13 cellular contexts compared by ENCODE assay signal in genomic region chr20:45341579-45341938, GRCh38. TPM values are rescaled to one million over a fixed set of nuclear protein-coding genes. Genes with fewer than 3 reads are reported as not detected.
DNase-seq lines count a peak whose midpoint lies in the region; ATAC-seq, FAIRE-seq and TF ChIP-seq lines count a peak whose summit lies in the region.
"Had no signal": no experiment of that assay in that cellular context is flagged by ENCODE, and none has a peak within 500 bp of the region (broad histone marks: within the 10 kb centered on the region; RNA-seq: fewer than 3 reads in every experiment).

No MANE protein-coding gene starts in this region.

- no TSS peak for BruUV-seq in MCF 10A (replicated peaks; lab: Mats Ljungman, UMichigan)

- FAIRE-seq in small intestine (lab: Jason Lieb, UNC) (no peak), GM12891 (lab: Jason Lieb, UNC) (no peak)
- FAIRE-seq: endothelial cell of umbilical vein, G401.6 had no signal

- H3K36me3 Mint-ChIP-seq in HFFc6 (ENCODE audit: low read depth): peaks cover 38% of the 10 kb centered on the region
- peaks cover 27% of the 10 kb centered on the region for H3K36me3 Mint-ChIP-seq in MCF 10A (ENCODE audit: insufficient read depth, unreplicated experiment)
- no peaks in the 10 kb centered on the region for H3K36me3 Mint-ChIP-seq in stimulated activated memory B cell treated with anti-CD40 and anti-IgM and Interleukin-4, amounts not matched to agents 10 μg/mL and 1 μg/mL and 100 μg/mL, for 72 hours
- H3K36me3 Mint-ChIP-seq in activated CD4-positive, alpha-beta memory T cell treated with anti-CD3 and anti-CD28 coated beads, Interleukin-2, amount 10 ng/mL, durations not matched to agents 7 days and 5 days (ENCODE audit: low read depth): peaks cover 13% of the 10 kb centered on the region
- H3K36me3 Mint-ChIP-seq: stimulated activated naive B cell treated with anti-CD40 and anti-IgM and Interleukin-4, amounts not matched to agents 10 μg/mL and 1 μg/mL and 100 μg/mL, for 72 hours had no signal

- peaks cover 14 to 19% of the 10 kb centered on the region in 2 donors for H3K4me1 ChIP-seq in small intestine (ENCODE audit: control insufficient read depth in 2 of 2, insufficient read depth in 1 of 2, low read depth in 1 of 2, low read length in 1 of 2)

- POLR2A ChIA-PET in MCF 10A (lab: Yijun Ruan, JAX): interaction anchor here (0.9 to 37.4 kb wide), 11 partner anchors 9 to 493 kb away, joined by 3 to 1328 read pairs (median 4); partner anchors contain the start of genes PIGT, SDC4, SNX21 and SYS1
- POLR2A ChIA-PET in activated CD4-positive, alpha-beta memory T cell treated with anti-CD3 and anti-CD28 coated beads, Interleukin-2, amount 10 ng/mL, durations not matched to agents 7 days and 5 days (lab: Charles Lee): no interaction called here

- peak overlapping the region; percentile 99 for H3K4me3 Mint-ChIP-seq in HFFc6
- H3K4me3 Mint-ChIP-seq in MCF 10A (ENCODE audit: unreplicated experiment): peak overlapping the region; percentile 89
- H3K4me3 Mint-ChIP-seq in stimulated activated memory B cell treated with anti-CD40 and anti-IgM and Interleukin-4, amounts not matched to agents 10 μg/mL and 1 μg/mL and 100 μg/mL, for 72 hours: no peak overlapping the region
- H3K4me3 Mint-ChIP-seq in activated CD4-positive, alpha-beta memory T cell treated with anti-CD3 and anti-CD28 coated beads, Interleukin-2, amount 10 ng/mL, durations not matched to agents 7 days and 5 days: no peak overlapping the region
- H3K4me3 Mint-ChIP-seq: stimulated activated naive B cell treated with anti-CD40 and anti-IgM and Interleukin-4, amounts not matched to agents 10 μg/mL and 1 μg/mL and 100 μg/mL, for 72 hours had no signal

- peak overlapping the region; percentile 94 to 96 for H3K27ac ChIP-seq in small intestine (ENCODE audit: low read depth in 1 of 2, low read length in 1 of 2)

- no peak for ATAC-seq in stimulated activated memory B cell treated with anti-CD40 and anti-IgM and Interleukin-4, amounts not matched to agents 10 μg/mL and 1 μg/mL and 100 μg/mL, for 72 hours
- ATAC-seq: stimulated activated naive B cell treated with anti-CD40 and anti-IgM and Interleukin-4, amounts not matched to agents 10 μg/mL and 1 μg/mL and 100 μg/mL, for 72 hours had no signal

- intact Hi-C loops in MCF 10A (cut with micrococcal nuclease): no loop called here

- H3K4me3 ChIP-seq in small intestine (ENCODE audit: low read depth in 1 of 2, low read length in 2 of 2): peak overlapping the region in 1 of 2 donors; percentile 17

- DNase-seq in HFFc6 (no peak), MCF 10A (ENCODE audit: unreplicated experiment) (peak; percentile 39), left kidney (ENCODE audit: low read depth, low spot score) (peak; percentile 66), small intestine (no peak), GM12891 (ENCODE audit: insufficient read length, low spot score) (no peak), NCI-H748 treated with DMSO at 0.1 percent for 48 hours (lab: John Stamatoyannopoulos, UW) (no peak)
- DNase-seq in activated CD4-positive, alpha-beta memory T cell treated with anti-CD3 and anti-CD28 coated beads, Interleukin-2, amount 10 ng/mL, durations not matched to agents 7 days and 5 days: no peak
- DNase-seq: NCI-H1694; stimulated activated naive B cell treated with anti-CD40 and anti-IgM and Interleukin-4, amounts not matched to agents 10 μg/mL and 1 μg/mL and 100 μg/mL, for 72 hours had no signal

- no peaks in the 10 kb centered on the region; the same call in none of the 2 replicates for H3K27me3 Mint-ChIP-seq in HFFc6 (ENCODE audit: insufficient read depth)
- no peaks in the 10 kb centered on the region for H3K27me3 Mint-ChIP-seq in MCF 10A (ENCODE audit: insufficient read depth, unreplicated experiment)
- H3K27me3 Mint-ChIP-seq in stimulated activated memory B cell treated with anti-CD40 and anti-IgM and Interleukin-4, amounts not matched to agents 10 μg/mL and 1 μg/mL and 100 μg/mL, for 72 hours: peaks cover 38% of the 10 kb centered on the region
- no peaks in the 10 kb centered on the region for H3K27me3 Mint-ChIP-seq in activated CD4-positive, alpha-beta memory T cell treated with anti-CD3 and anti-CD28 coated beads, Interleukin-2, amount 10 ng/mL, durations not matched to agents 7 days and 5 days

- TF ChIP-seq POLR2A in GM12891 (IDR thresholded peaks at IDR 0.05; ENCODE audit: low read depth, low read length): no peak

- no peaks in the 10 kb centered on the region for H3K36me3 ChIP-seq in small intestine (ENCODE audit: control insufficient read depth in 2 of 2, insufficient read depth in 2 of 2, low read length in 2 of 2)

- no peaks in the 10 kb centered on the region for H3K9me3 ChIP-seq in small intestine (ENCODE audit: control insufficient read depth, low read depth)

- H3K27ac Mint-ChIP-seq in HFFc6 (peak overlapping the region; percentile 94), MCF 10A (ENCODE audit: low read depth, unreplicated experiment) (peak overlapping the region; percentile 93)
- H3K27ac Mint-ChIP-seq in stimulated activated memory B cell treated with anti-CD40 and anti-IgM and Interleukin-4, amounts not matched to agents 10 μg/mL and 1 μg/mL and 100 μg/mL, for 72 hours: no peak overlapping the region
- no peak overlapping the region for H3K27ac Mint-ChIP-seq in activated CD4-positive, alpha-beta memory T cell treated with anti-CD3 and anti-CD28 coated beads, Interleukin-2, amount 10 ng/mL, durations not matched to agents 7 days and 5 days
- H3K27ac Mint-ChIP-seq: stimulated activated naive B cell treated with anti-CD40 and anti-IgM and Interleukin-4, amounts not matched to agents 10 μg/mL and 1 μg/mL and 100 μg/mL, for 72 hours had no signal

- 5 to 54% (median 23%) methylated on average over 3 of the region's 3 CpGs for WGBS in small intestine, 3 donors

- H3K4me1 Mint-ChIP-seq in HFFc6 (ENCODE audit: low read depth): peaks cover 100% of the 10 kb centered on the region
- H3K4me1 Mint-ChIP-seq in MCF 10A (ENCODE audit: insufficient read depth, unreplicated experiment): peaks cover 80% of the 10 kb centered on the region
- H3K4me1 Mint-ChIP-seq in stimulated activated memory B cell treated with anti-CD40 and anti-IgM and Interleukin-4, amounts not matched to agents 10 μg/mL and 1 μg/mL and 100 μg/mL, for 72 hours: peaks cover 12% of the 10 kb centered on the region
- peaks cover 48% of the 10 kb centered on the region for H3K4me1 Mint-ChIP-seq in activated CD4-positive, alpha-beta memory T cell treated with anti-CD3 and anti-CD28 coated beads, Interleukin-2, amount 10 ng/mL, durations not matched to agents 7 days and 5 days

- CTCF ChIA-PET in MCF 10A (lab: Yijun Ruan, JAX): interaction anchor here (0.7 to 9.0 kb wide), 9 partner anchors 9 to 437 kb away, joined by 3 to 82 read pairs (median 4); partner anchors contain the start of gene SYS1
- CTCF ChIA-PET in activated CD4-positive, alpha-beta memory T cell treated with anti-CD3 and anti-CD28 coated beads, Interleukin-2, amount 10 ng/mL, durations not matched to agents 7 days and 5 days (lab: Charles Lee): interaction anchor here (0.8 to 1.2 kb wide), 2 partner anchors 9 to 48 kb away, joined by 3 read pairs; no protein-coding TSS in a partner anchor

- H3K9me3 Mint-ChIP-seq in HFFc6: no peaks in the 10 kb centered on the region
- no peaks in the 10 kb centered on the region for H3K9me3 Mint-ChIP-seq in MCF 10A (ENCODE audit: unreplicated experiment)
- no peaks in the 10 kb centered on the region for H3K9me3 Mint-ChIP-seq in stimulated activated memory B cell treated with anti-CD40 and anti-IgM and Interleukin-4, amounts not matched to agents 10 μg/mL and 1 μg/mL and 100 μg/mL, for 72 hours
- H3K9me3 Mint-ChIP-seq in activated CD4-positive, alpha-beta memory T cell treated with anti-CD3 and anti-CD28 coated beads, Interleukin-2, amount 10 ng/mL, durations not matched to agents 7 days and 5 days: no peaks in the 10 kb centered on the region
- H3K9me3 Mint-ChIP-seq: stimulated activated naive B cell treated with anti-CD40 and anti-IgM and Interleukin-4, amounts not matched to agents 10 μg/mL and 1 μg/mL and 100 μg/mL, for 72 hours had no signal

- TF ChIP-seq CTCF in HFFc6 (IDR thresholded peaks at IDR 0.05) (no peak), MCF 10A (IDR thresholded peaks at IDR 0.05; ENCODE audit: unreplicated experiment) (no peak)

- no peaks in the 10 kb centered on the region for H3K27me3 ChIP-seq in small intestine (ENCODE audit: control insufficient read depth in 2 of 2, insufficient read depth in 2 of 2, low read length in 2 of 2)

RNA-seq across cellular contexts. Expression of gene SDC4, which starts 6.7 kb away (rescaled TPM):
- 100 to 1,000 TPM; 122 to 146 (median 135) TPM for total RNA-seq in HFFc6 (2021; fragmentation: NEBNext Ultra II Directional; extraction: Animal tissue kit (Norgen Biotek cat#: 25700))
- 180 and 209 TPM in 2 replicates for total RNA-seq in MCF 10A (2022)
- polyA plus RNA-seq in small intestine: 10 to 100 TPM; 14.3 to 31.5 (median 15.4) TPM
- 2.7 TPM for polyA plus RNA-seq in GM12891 (2012; ENCODE audit: low read depth, missing spikeins)
- 10 to 100 TPM; 28.1 to 28.3 TPM for total RNA-seq in activated CD4-positive, alpha-beta memory T cell treated with anti-CD3 and anti-CD28 coated beads, Interleukin-2, amount 10 ng/mL, durations not matched to agents 7 days and 5 days

RNA-seq across cellular contexts. Expression of gene SYS1, which starts 21.4 kb away (rescaled TPM):
- 10 to 100 TPM; 22.9 to 34.1 (median 27.6) TPM for total RNA-seq in HFFc6 (2021; fragmentation: NEBNext Ultra II Directional; extraction: Animal tissue kit (Norgen Biotek cat#: 25700))
- total RNA-seq in MCF 10A (2022): 19.1 and 28.2 TPM in 2 replicates
- 10 to 100 TPM; 13.6 to 31.4 (median 22.4) TPM for polyA plus RNA-seq in small intestine
- polyA plus RNA-seq in GM12891 (2012; ENCODE audit: low read depth, missing spikeins): 9.6 TPM
- total RNA-seq in activated CD4-positive, alpha-beta memory T cell treated with anti-CD3 and anti-CD28 coated beads, Interleukin-2, amount 10 ng/mL, durations not matched to agents 7 days and 5 days: 10 to 100 TPM; 22.1 to 24.2 TPM

RNA-seq across cellular contexts. Expression of gene MATN4, which starts 33.5 kb away (rescaled TPM):
- not detected for total RNA-seq in HFFc6 (2021; fragmentation: NEBNext Ultra II Directional; extraction: Animal tissue kit (Norgen Biotek cat#: 25700))
- total RNA-seq in MCF 10A (2022): 0.20 TPM in 1 of 2 replicates, not detected in the other
- under 1 TPM in 1 of 3 donors, not detected in 2; 0.07 TPM for polyA plus RNA-seq in small intestine
- polyA plus RNA-seq in GM12891 (2012; ENCODE audit: low read depth, missing spikeins): not detected
- 1 to 10 TPM in 1 of 2 experiments, under 1 TPM in 1; 0.83 to 1.5 TPM for total RNA-seq in activated CD4-positive, alpha-beta memory T cell treated with anti-CD3 and anti-CD28 coated beads, Interleukin-2, amount 10 ng/mL, durations not matched to agents 7 days and 5 days
- total RNA-seq: endothelial cell of umbilical vein had no signal

RNA-seq across cellular contexts. Expression of gene RBPJL, which starts 34.9 kb away (rescaled TPM):
- total RNA-seq in HFFc6 (2021; fragmentation: NEBNext Ultra II Directional; extraction: Animal tissue kit (Norgen Biotek cat#: 25700)): not detected
- total RNA-seq in MCF 10A (2022): not detected in 2 replicates
- polyA plus RNA-seq in small intestine: 1 to 10 TPM in 1 of 3 donors, under 1 TPM in 1, not detected in 1; 0.04 to 1.4 TPM
- not detected for polyA plus RNA-seq in GM12891 (2012; ENCODE audit: low read depth, missing spikeins)
- total RNA-seq in activated CD4-positive, alpha-beta memory T cell treated with anti-CD3 and anti-CD28 coated beads, Interleukin-2, amount 10 ng/mL, durations not matched to agents 7 days and 5 days: not detected
- total RNA-seq: endothelial cell of umbilical vein, SK-MEL-5 had no signal
- polyA plus RNA-seq: endothelial cell of umbilical vein had no signal

RNA-seq across cellular contexts. Expression of gene TP53TG5, which starts 36.6 kb away (rescaled TPM):
- total RNA-seq in HFFc6 (2021; fragmentation: NEBNext Ultra II Directional; extraction: Animal tissue kit (Norgen Biotek cat#: 25700)): not detected
- total RNA-seq in MCF 10A (2022): not detected in 2 replicates
- under 1 TPM in 1 of 3 donors, not detected in 2; 0.19 TPM for polyA plus RNA-seq in small intestine
- 0.19 TPM for polyA plus RNA-seq in GM12891 (2012; ENCODE audit: low read depth, missing spikeins)
- total RNA-seq in activated CD4-positive, alpha-beta memory T cell treated with anti-CD3 and anti-CD28 coated beads, Interleukin-2, amount 10 ng/mL, durations not matched to agents 7 days and 5 days: not detected
- total RNA-seq: endothelial cell of umbilical vein, SK-MEL-5 had no signal
- polyA plus RNA-seq: endothelial cell of umbilical vein had no signal

Comparison
In these comparisons a context has a peak if more than half of its experiments do, and no peak if none do; other contexts are left out.
1. DNase-seq: peak in MCF 10A (single experiment) and left kidney (single experiment); none in HFFc6 (single experiment), small intestine (single experiment), GM12891 (single experiment), NCI-H748 treated with DMSO at 0.1 percent for 48 hours (single experiment) and activated CD4-positive, alpha-beta memory T cell treated with anti-CD3 and anti-CD28 coated beads, Interleukin-2, amount 10 ng/mL, durations not matched to agents 7 days and 5 days (single experiment).
2. H3K27ac Mint-ChIP-seq: peak in HFFc6 (single experiment) and MCF 10A (single experiment); none in stimulated activated memory B cell treated with anti-CD40 and anti-IgM and Interleukin-4, amounts not matched to agents 10 μg/mL and 1 μg/mL and 100 μg/mL, for 72 hours (single experiment) and activated CD4-positive, alpha-beta memory T cell treated with anti-CD3 and anti-CD28 coated beads, Interleukin-2, amount 10 ng/mL, durations not matched to agents 7 days and 5 days (single experiment).
3. H3K4me3 Mint-ChIP-seq: peak in HFFc6 (single experiment) and MCF 10A (single experiment); none in stimulated activated memory B cell treated with anti-CD40 and anti-IgM and Interleukin-4, amounts not matched to agents 10 μg/mL and 1 μg/mL and 100 μg/mL, for 72 hours (single experiment) and activated CD4-positive, alpha-beta memory T cell treated with anti-CD3 and anti-CD28 coated beads, Interleukin-2, amount 10 ng/mL, durations not matched to agents 7 days and 5 days (single experiment).